Comparison of ENCODE assay signal across 15 cellular contexts in genomic region chr5:133994990-133995333, GRCh38. TPM values are rescaled to one million over a fixed set of nuclear protein-coding genes. Genes with fewer than 3 reads are reported as not detected.
DNase-seq lines count a peak whose midpoint lies in the region; ATAC-seq and TF ChIP-seq lines count a peak whose summit lies in the region.
"Had no signal": no experiment of that assay in that cellular context is flagged by ENCODE, and none has a peak within 500 bp of the region (broad histone marks: within the 10 kb centered on the region; RNA-seq: fewer than 3 reads in every experiment).

No MANE protein-coding gene starts in this region.

- no peak overlapping the region for H3K4me3 Mint-ChIP-seq in activated CD8-positive, alpha-beta T cell treated with anti-CD3 and anti-CD28 coated beads, Interleukin-2, amount 10 ng/mL, durations not matched to agents 7 days and 5 days
- no peak overlapping the region for H3K4me3 Mint-ChIP-seq in activated CD8-positive, alpha-beta T cell treated with anti-CD3 and anti-CD28 coated beads for 36 hours

- TF ChIP-seq CTCF in activated CD8-positive, alpha-beta T cell treated with anti-CD3 and anti-CD28 coated beads for 36 hours (IDR thresholded peaks at IDR 0.05), result no peak
- TF ChIP-seq CTCF in RWPE1 (conservative IDR thresholded peaks at IDR 0.05; ENCODE audit: low read depth), result no peak
- TF ChIP-seq CTCF in esophagus muscularis mucosa (IDR thresholded peaks at IDR 0.05), result no peak
- no peak for TF ChIP-seq CTCF in sigmoid colon (IDR thresholded peaks at IDR 0.05)
- no peak for TF ChIP-seq CTCF in BE2C (IDR thresholded peaks at IDR 0.05; ENCODE audit: low read depth, low read length)

- peaks cover 45% of the 10 kb centered on the region for H3K4me1 Mint-ChIP-seq in activated CD8-positive, alpha-beta T cell treated with anti-CD3 and anti-CD28 coated beads, Interleukin-2, amount 10 ng/mL, durations not matched to agents 7 days and 5 days (ENCODE audit: low read depth)
- H3K4me1 Mint-ChIP-seq in activated CD8-positive, alpha-beta T cell treated with anti-CD3 and anti-CD28 coated beads for 36 hours (ENCODE audit: low read depth), result peaks cover 51% of the 10 kb centered on the region

- no peaks in the 10 kb centered on the region for H3K27me3 Mint-ChIP-seq in activated CD8-positive, alpha-beta T cell treated with anti-CD3 and anti-CD28 coated beads, Interleukin-2, amount 10 ng/mL, durations not matched to agents 7 days and 5 days (ENCODE audit: low read depth)
- no peaks in the 10 kb centered on the region for H3K27me3 Mint-ChIP-seq in activated CD8-positive, alpha-beta T cell treated with anti-CD3 and anti-CD28 coated beads for 36 hours

- H3K9me3 ChIP-seq in esophagus muscularis mucosa (no peaks in the 10 kb centered on the region), sigmoid colon (no peaks in the 10 kb centered on the region), BE2C (no peaks in the 10 kb centered on the region)
- H3K9me3 ChIP-seq: colonic mucosa, mucosa of descending colon had no signal

- no peaks in the 10 kb centered on the region for H3K9me3 Mint-ChIP-seq in activated CD8-positive, alpha-beta T cell treated with anti-CD3 and anti-CD28 coated beads, Interleukin-2, amount 10 ng/mL, durations not matched to agents 7 days and 5 days (ENCODE audit: insufficient read depth)
- H3K9me3 Mint-ChIP-seq in activated CD8-positive, alpha-beta T cell treated with anti-CD3 and anti-CD28 coated beads for 36 hours, result no peaks in the 10 kb centered on the region

- H3K27ac ChIP-seq in RWPE1 (peak overlapping the region; percentile 51), esophagus muscularis mucosa (replicated peaks in 1 of 4) (peak overlapping the region; percentile 11 to 69 (median 51)), sigmoid colon (peak overlapping the region in 3 of 4 donors; percentile 38 to 73 (median 39))
- H3K27ac ChIP-seq: colonic mucosa had no signal

- H3K4me3 ChIP-seq in esophagus muscularis mucosa (peak overlapping the region in 1 of 4 donors; percentile 1), sigmoid colon (no peak overlapping the region), BE2C (ENCODE audit: low read depth, low read length) (no peak overlapping the region)
- H3K4me3 ChIP-seq: colonic mucosa, mucosa of descending colon had no signal

- POLR2A ChIA-PET in activated CD8-positive, alpha-beta T cell treated with anti-CD3 and anti-CD28 coated beads, Interleukin-2, amount 10 ng/mL, durations not matched to agents 7 days and 5 days (lab: Charles Lee), result interaction anchor here (1.5 kb wide), 1 partner anchor 8 kb away, joined by 4 read pairs; no protein-coding TSS in a partner anchor
- POLR2A ChIA-PET in activated CD8-positive, alpha-beta T cell treated with anti-CD3 and anti-CD28 coated beads for 36 hours (lab: Charles Lee), result interaction anchor here (1.0 to 1.4 kb wide), 4 partner anchors 8 to 182 kb away, joined by 3 to 5 read pairs (median 4); partner anchors contain the start of gene SKP1
- POLR2A ChIA-PET in RWPE1 (lab: Yijun Ruan, JAX; ENCODE audit: low non-redundant PET), result no interaction called here

- H3K36me3 Mint-ChIP-seq in activated CD8-positive, alpha-beta T cell treated with anti-CD3 and anti-CD28 coated beads, Interleukin-2, amount 10 ng/mL, durations not matched to agents 7 days and 5 days (ENCODE audit: low read depth), result peaks cover 29% of the 10 kb centered on the region
- peaks cover 29% of the 10 kb centered on the region for H3K36me3 Mint-ChIP-seq in activated CD8-positive, alpha-beta T cell treated with anti-CD3 and anti-CD28 coated beads for 36 hours (ENCODE audit: low read depth)

- peak overlapping the region; percentile 53 for H3K27ac Mint-ChIP-seq in activated CD8-positive, alpha-beta T cell treated with anti-CD3 and anti-CD28 coated beads, Interleukin-2, amount 10 ng/mL, durations not matched to agents 7 days and 5 days
- H3K27ac Mint-ChIP-seq in activated CD8-positive, alpha-beta T cell treated with anti-CD3 and anti-CD28 coated beads for 36 hours, result no peak overlapping the region

- TF ChIP-seq POLR2A in esophagus muscularis mucosa (IDR thresholded peaks at IDR 0.05; ENCODE audit: low read depth) (no peak), sigmoid colon (IDR thresholded peaks at IDR 0.05) (no peak)

- TF ChIP-seq EP300 in esophagus muscularis mucosa (IDR thresholded peaks at IDR 0.05) (no peak), sigmoid colon (IDR thresholded peaks at IDR 0.05) (no peak)

- WGBS in esophagus muscularis mucosa, result 80% methylated on average over 6 of the region's 6 CpGs
- WGBS in sigmoid colon, 2 donors, result 63 to 88% methylated on average over 6 of the region's 6 CpGs

- H3K4me1 ChIP-seq in esophagus muscularis mucosa, result peaks cover 70 to 91% (median 86%) of the 10 kb centered on the region in 4 donors
- H3K4me1 ChIP-seq in sigmoid colon, result peaks cover 0 to 93% (median 81%) of the 10 kb centered on the region in 4 donors
- H3K4me1 ChIP-seq in BE2C, result peaks cover 8% of the 10 kb centered on the region

- CTCF ChIA-PET in activated CD8-positive, alpha-beta T cell treated with anti-CD3 and anti-CD28 coated beads, Interleukin-2, amount 10 ng/mL, durations not matched to agents 7 days and 5 days (lab: Charles Lee), result interaction anchor here (3.1 to 6.4 kb wide), 2 partner anchors 9 to 15 kb away, joined by 13 to 56 read pairs; partner anchors contain the start of gene VDAC1
- CTCF ChIA-PET in activated CD8-positive, alpha-beta T cell treated with anti-CD3 and anti-CD28 coated beads for 36 hours (lab: Charles Lee), result interaction anchor here (0.7 to 2.9 kb wide), 6 partner anchors 7 to 174 kb away, joined by 3 to 11 read pairs (median 4); no protein-coding TSS in a partner anchor
- CTCF ChIA-PET in RWPE1 (lab: Yijun Ruan, JAX), result no interaction called here

- H3K36me3 ChIP-seq in esophagus muscularis mucosa (peaks cover 12 to 21% (median 16%) of the 10 kb centered on the region in 4 donors), sigmoid colon (peaks cover 9 to 12% (median 12%) of the 10 kb centered on the region in 4 donors), BE2C (peaks cover 39% of the 10 kb centered on the region)
- H3K36me3 ChIP-seq: colonic mucosa had no signal

- H3K27me3 ChIP-seq in esophagus muscularis mucosa, result no peaks in the 10 kb centered on the region
- no peaks in the 10 kb centered on the region for H3K27me3 ChIP-seq in sigmoid colon
- H3K27me3 ChIP-seq in BE2C, result no peaks in the 10 kb centered on the region
- H3K27me3 ChIP-seq: colonic mucosa had no signal

- intact Hi-C loops in activated CD8-positive, alpha-beta T cell treated with anti-CD3 and anti-CD28 coated beads for 36 hours (cut with micrococcal nuclease), result no loop called here
- intact Hi-C loops in esophagus muscularis mucosa (cut with DNase I) (no loop called here), sigmoid colon (cut with DNase I) (no loop called here)

- no peak for DNase-seq in activated CD8-positive, alpha-beta T cell treated with anti-CD3 and anti-CD28 coated beads, Interleukin-2, amount 10 ng/mL, durations not matched to agents 7 days and 5 days
- DNase-seq in activated CD8-positive, alpha-beta T cell treated with anti-CD3 and anti-CD28 coated beads for 36 hours, result no peak
- DNase-seq in RWPE1 (ENCODE audit: low spot score) (no peak), esophagus muscularis mucosa (ENCODE audit: extremely low spot score) (no peak), sigmoid colon (no peak), retina (no peak), BE2C (no peak)
- DNase-seq: activated CD4-positive, CD25-positive, alpha-beta regulatory T cell; activated effector memory CD4-positive, alpha-beta T cell treated with anti-CD3 and anti-CD28 coated beads, Interleukin-2, amount 50 U/mL, for 16 hours; colonic mucosa; DMS153; mucosa of descending colon; NCI-H1092 treated with DMSO at 0.1 percent for 48 hours; NCI-H446 had no signal

- no peak for ATAC-seq in activated CD8-positive, alpha-beta T cell treated with anti-CD3 and anti-CD28 coated beads, Interleukin-2, amount 10 ng/mL, durations not matched to agents 7 days and 5 days
- ATAC-seq in activated CD8-positive, alpha-beta T cell treated with anti-CD3 and anti-CD28 coated beads for 36 hours, result no peak
- no peak for ATAC-seq in HG02623 (IDR thresholded peaks at IDR 0.05; ENCODE audit: unreplicated experiment)

RNA-seq across cellular contexts. Expression of gene VDAC1, which starts 9.8 kb away (rescaled TPM):
- 100 to 1,000 TPM; 250 to 259 TPM for total RNA-seq in activated CD8-positive, alpha-beta T cell treated with anti-CD3 and anti-CD28 coated beads, Interleukin-2, amount 10 ng/mL, durations not matched to agents 7 days and 5 days
- 100 to 1,000 TPM; 481 to 484 TPM for total RNA-seq in activated CD8-positive, alpha-beta T cell treated with anti-CD3 and anti-CD28 coated beads for 36 hours
- total RNA-seq in esophagus muscularis mucosa (100 to 1,000 TPM; 113 to 125 (median 118) TPM), sigmoid colon (10 to 100 TPM; 71.3 to 99.2 (median 78.9) TPM)
- 100 to 1,000 TPM; 192 to 361 (median 218) TPM for polyA plus RNA-seq in sigmoid colon
- polyA plus RNA-seq in BE2C (2012; ENCODE audit: insufficient read depth, insufficient read length, low read depth), result 273 TPM

RNA-seq across cellular contexts. Expression of gene C5orf15, which starts 26.5 kb away (rescaled TPM):
- total RNA-seq in activated CD8-positive, alpha-beta T cell treated with anti-CD3 and anti-CD28 coated beads, Interleukin-2, amount 10 ng/mL, durations not matched to agents 7 days and 5 days, result 10 to 100 TPM; 19.2 to 21.3 TPM
- total RNA-seq in activated CD8-positive, alpha-beta T cell treated with anti-CD3 and anti-CD28 coated beads for 36 hours, result 10 to 100 TPM; 27.4 to 30.8 TPM
- total RNA-seq in esophagus muscularis mucosa, result 10 to 100 TPM; 20.3 to 26.1 (median 22.2) TPM
- total RNA-seq in sigmoid colon, result 10 to 100 TPM; 22.8 to 38.5 (median 30.9) TPM
- polyA plus RNA-seq in sigmoid colon, result 10 to 100 TPM in 2 of 3 donors, 1 to 10 TPM in 1; 6.6 to 34.1 (median 15.7) TPM
- 84.6 TPM for polyA plus RNA-seq in BE2C (2012; ENCODE audit: insufficient read depth, insufficient read length, low read depth)
